7 cellular contexts compared by ENCODE assay signal in the genomic region with DNA sequence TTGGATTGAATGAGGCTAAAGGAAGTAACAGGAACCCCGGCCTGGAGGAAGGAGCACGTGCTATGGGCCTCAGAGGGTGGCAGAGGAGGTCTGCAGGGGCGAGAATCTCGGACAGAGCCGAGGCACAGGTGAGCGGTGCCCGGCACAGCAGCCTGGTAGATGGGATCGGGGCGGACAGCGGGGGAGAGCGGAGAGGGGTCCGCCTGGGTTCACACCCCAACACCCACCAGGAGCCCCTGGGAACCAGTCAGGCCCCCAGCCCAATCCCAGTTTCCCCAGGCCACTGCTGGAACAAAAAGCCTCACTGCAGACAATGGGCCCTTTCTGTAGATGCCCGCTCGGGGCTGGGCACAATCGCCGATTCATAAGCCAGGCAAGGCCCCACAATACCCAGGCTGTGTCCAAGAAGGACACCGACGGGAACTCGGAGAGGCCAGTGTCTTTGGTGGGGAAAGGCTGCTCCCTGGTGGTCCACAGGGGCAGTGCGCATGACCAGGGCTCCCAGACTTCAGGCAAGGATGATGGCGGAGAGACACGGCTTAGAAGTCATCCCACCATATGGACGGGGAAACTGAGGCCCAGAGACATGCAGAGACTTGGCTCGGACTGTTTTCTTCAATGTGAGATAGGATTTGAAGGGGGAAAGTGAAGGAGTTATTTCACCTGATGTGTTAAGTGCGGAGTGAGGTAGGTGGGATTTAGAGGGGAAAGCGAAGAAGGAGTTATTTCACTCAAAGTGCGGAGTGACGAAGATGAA.
DNase-seq lines count a peak whose midpoint lies in the region; FAIRE-seq and TF ChIP-seq lines count a peak whose summit lies in the region.

No MANE protein-coding gene starts in this region.

- H3K4me3 ChIP-seq in GM12875 (ENCODE audit: low read depth, low read length) (no peak overlapping the region), HL-60 (replicated peaks; ENCODE audit: insufficient read depth, low read length) (no peak overlapping the region), fibroblast of villous mesenchyme (ENCODE audit: low read depth, low read length) (no peak overlapping the region)

- H3K27ac ChIP-seq in HL-60 (replicated peaks) = no peak overlapping the region

- no peaks in the 10 kb centered on the region for H3K27me3 ChIP-seq in HL-60 (ENCODE audit: insufficient read depth, poor library complexity, severe bottlenecking)

- peak; percentile 37 to 56 for DNase-seq in HL-60 (ENCODE audit: low read depth in 1 of 2, low spot score in 1 of 2)
- DNase-seq in RCC 7860 (ENCODE audit: low spot score) = peak; percentile 53
- peak; percentile 49 to 56 for DNase-seq in activated T-helper 1 cell treated with anti-CD3 and anti-CD28 coated beads, Interleukin-2, amount 50 U/mL, for 16 hours (ENCODE audit: low read depth in 1 of 2, low spot score in 1 of 2)
- peak; percentile 46 for DNase-seq in fibroblast of villous mesenchyme (ENCODE audit: low read depth)
- DNase-seq in non-pigmented ciliary epithelial cell (ENCODE audit: low read depth) = peak; percentile 10
- peak; percentile 97 for DNase-seq in superior temporal gyrus (ENCODE audit: extremely low spot score)

- no peak for FAIRE-seq in RCC 7860 (lab: Jason Lieb, UNC)

- TF ChIP-seq CTCF in GM12875 (IDR thresholded peaks at IDR 0.05; ENCODE audit: borderline replicate concordance, insufficient read depth, low read depth, low read length) (peak; percentile 93), HL-60 (IDR thresholded peaks at IDR 0.05; ENCODE audit: insufficient read depth, low read length) (peak; percentile 85), fibroblast of villous mesenchyme (IDR thresholded peaks at IDR 0.05; ENCODE audit: insufficient read depth, low read depth, low read length) (peak; percentile 91)

Comparison
In these comparisons a context has a peak if more than half of its experiments do, and no peak if none do; other contexts are left out.
1. DNase-seq: peak in every context shown above with its lines; median percentile 97 in superior temporal gyrus; 53 in RCC 7860; 52 in activated T-helper 1 cell treated with anti-CD3 and anti-CD28 coated beads, Interleukin-2, amount 50 U/mL, for 16 hours; 46 in HL-60; 46 in fibroblast of villous mesenchyme; 10 in non-pigmented ciliary epithelial cell.